13 cellular contexts compared by ENCODE assay signal in genomic region chr9:4224181-4224580, GRCh38.
DNase-seq lines count a peak whose midpoint lies in the region; TF ChIP-seq lines count a peak whose summit lies in the region.
"Had no signal": no experiment of that assay in that cellular context is flagged by ENCODE, and none has a peak within 500 bp of the region (broad histone marks: within the 10 kb centered on the region; RNA-seq: fewer than 3 reads in every experiment).

No MANE protein-coding gene starts in this region.

- no peaks in the 10 kb centered on the region for H4K20me1 ChIP-seq in PC-9 (ENCODE audit: insufficient read depth)

- no peaks in the 10 kb centered on the region for H3F3A ChIP-seq in PC-9 (ENCODE audit: insufficient read depth, low read depth)

- H3K4me3 ChIP-seq in brain microvascular endothelial cell (ENCODE audit: low read depth, low read length) (no peak overlapping the region), PC-9 (no peak overlapping the region)

- H3K79me2 ChIP-seq in PC-9 (ENCODE audit: low read depth): no peaks in the 10 kb centered on the region

- no TSS peak for BruUV-seq in PC-9 (replicated peaks; lab: Mats Ljungman, UMichigan)

- H3K27ac ChIP-seq in brain microvascular endothelial cell (peak overlapping the region; percentile 72), PC-9 (no peak overlapping the region)

- no peak for DNase-seq in HFFc6
- DNase-seq in brain microvascular endothelial cell: no peak
- DNase-seq in nephron progenitor cell: no peak
- no peak for DNase-seq in ecto neural progenitor cell (ENCODE audit: low spot score)
- DNase-seq in PC-9: no peak
- DNase-seq in SW 1271 (lab: John Stamatoyannopoulos, UW): no peak
- no peak for DNase-seq in activated CD4-positive, alpha-beta memory T cell treated with anti-CD3 and anti-CD28 coated beads for 36 hours
- DNase-seq: CD8-positive, alpha-beta T cell; COR-L47; DND-41; HCEC 1CT had no signal

- peaks cover 13% of the 10 kb centered on the region; the same call in 1 of the 2 replicates for H3K4me1 ChIP-seq in PC-9 (replicated peaks; ENCODE audit: insufficient read depth)

- no peaks in the 10 kb centered on the region for H3K9me3 ChIP-seq in PC-9 (ENCODE audit: insufficient read depth, low read depth)

- intact Hi-C loops in PC-9 (cut with micrococcal nuclease; ENCODE audit: unreplicated experiment): no loop called here
- intact Hi-C loops in activated CD4-positive, alpha-beta memory T cell treated with anti-CD3 and anti-CD28 coated beads for 36 hours (cut with micrococcal nuclease): loop anchor here (10.0 kb wide), 1 partner anchor 139 kb away; no protein-coding TSS in a partner anchor

- TF ChIP-seq CTCF in HFFc6 (IDR thresholded peaks at IDR 0.05) (no peak), brain microvascular endothelial cell (IDR thresholded peaks at IDR 0.05; ENCODE audit: low read depth, low read length, missing control alignments) (no peak), nephron progenitor cell (IDR thresholded peaks at IDR 0.05) (no peak), PC-9 (conservative IDR thresholded peaks at IDR 0.05) (no peak)

- no peaks in the 10 kb centered on the region for H3K27me3 ChIP-seq in brain microvascular endothelial cell (replicated peaks)
- no peaks in the 10 kb centered on the region for H3K27me3 ChIP-seq in PC-9 (ENCODE audit: insufficient read depth, low read depth)

- POLR2A ChIA-PET in PC-9 (lab: Charles Lee; ENCODE audit: unreplicated experiment): interaction anchor here (0.7 kb wide), 1 partner anchor 95 kb away, joined by 6 read pairs; no protein-coding TSS in a partner anchor
- POLR2A ChIA-PET in activated CD4-positive, alpha-beta memory T cell treated with anti-CD3 and anti-CD28 coated beads for 36 hours (lab: Charles Lee): no interaction called here

- H3K4me2 ChIP-seq in PC-9: no peak overlapping the region

- H3K27ac Mint-ChIP-seq in HFFc6 (peak overlapping the region; percentile 86), nephron progenitor cell (peak overlapping the region; percentile 70)
- H3K27ac Mint-ChIP-seq in activated CD4-positive, alpha-beta memory T cell treated with anti-CD3 and anti-CD28 coated beads for 36 hours: no peak overlapping the region
- H3K27ac Mint-ChIP-seq: CD14-positive monocyte; CD8-positive, alpha-beta T cell; IgD-negative memory B cell had no signal

- H3K9me3 Mint-ChIP-seq in HFFc6 (peaks cover 4% of the 10 kb centered on the region), nephron progenitor cell (peaks cover 7% of the 10 kb centered on the region)
- H3K9me3 Mint-ChIP-seq in activated CD4-positive, alpha-beta memory T cell treated with anti-CD3 and anti-CD28 coated beads for 36 hours: no peaks in the 10 kb centered on the region
- H3K9me3 Mint-ChIP-seq: CD8-positive, alpha-beta T cell; IgD-negative memory B cell had no signal

- in situ Hi-C loops in brain microvascular endothelial cell (cut with HindIII; ENCODE audit: low pct_ligation_motif_present, low sequenced_read_pairs): no loop called here

- H3K4me3 Mint-ChIP-seq in HFFc6 (no peak overlapping the region), nephron progenitor cell (no peak overlapping the region)
- H3K4me3 Mint-ChIP-seq in activated CD4-positive, alpha-beta memory T cell treated with anti-CD3 and anti-CD28 coated beads for 36 hours: no peak overlapping the region
- H3K4me3 Mint-ChIP-seq: CD14-positive monocyte; CD8-positive, alpha-beta T cell; IgD-negative memory B cell had no signal

- H3K36me3 Mint-ChIP-seq in HFFc6 (ENCODE audit: low read depth) (peaks cover 19% of the 10 kb centered on the region), nephron progenitor cell (ENCODE audit: low read depth) (peaks cover 7% of the 10 kb centered on the region)
- H3K36me3 Mint-ChIP-seq in activated CD4-positive, alpha-beta memory T cell treated with anti-CD3 and anti-CD28 coated beads for 36 hours: no peaks in the 10 kb centered on the region
- H3K36me3 Mint-ChIP-seq: CD14-positive monocyte; CD8-positive, alpha-beta T cell; IgD-negative memory B cell had no signal

- H3K36me3 ChIP-seq in brain microvascular endothelial cell (replicated peaks): no peaks in the 10 kb centered on the region
- H3K36me3 ChIP-seq in PC-9 (ENCODE audit: low read depth): no peaks in the 10 kb centered on the region

- H3K27me3 Mint-ChIP-seq in HFFc6 (ENCODE audit: insufficient read depth) (no peaks in the 10 kb centered on the region), nephron progenitor cell (ENCODE audit: low read depth, poor library complexity) (peaks cover 3% of the 10 kb centered on the region)
- H3K27me3 Mint-ChIP-seq in activated CD4-positive, alpha-beta memory T cell treated with anti-CD3 and anti-CD28 coated beads for 36 hours: peaks cover 5% of the 10 kb centered on the region

- H3K9me2 ChIP-seq in PC-9 (ENCODE audit: insufficient read depth): no peaks in the 10 kb centered on the region

- peaks cover 74% of the 10 kb centered on the region for H3K4me1 Mint-ChIP-seq in HFFc6 (ENCODE audit: low read depth)
- peaks cover 25% of the 10 kb centered on the region for H3K4me1 Mint-ChIP-seq in nephron progenitor cell
- peaks cover 4% of the 10 kb centered on the region for H3K4me1 Mint-ChIP-seq in activated CD4-positive, alpha-beta memory T cell treated with anti-CD3 and anti-CD28 coated beads for 36 hours (ENCODE audit: low read depth)
- H3K4me1 Mint-ChIP-seq: IgD-negative memory B cell had no signal

- H2AFZ ChIP-seq in PC-9: no peak overlapping the region

- CTCF ChIA-PET in PC-9 (lab: Charles Lee): no interaction called here
- CTCF ChIA-PET in activated CD4-positive, alpha-beta memory T cell treated with anti-CD3 and anti-CD28 coated beads for 36 hours (lab: Charles Lee): no interaction called here
